In the genomic region with DNA sequence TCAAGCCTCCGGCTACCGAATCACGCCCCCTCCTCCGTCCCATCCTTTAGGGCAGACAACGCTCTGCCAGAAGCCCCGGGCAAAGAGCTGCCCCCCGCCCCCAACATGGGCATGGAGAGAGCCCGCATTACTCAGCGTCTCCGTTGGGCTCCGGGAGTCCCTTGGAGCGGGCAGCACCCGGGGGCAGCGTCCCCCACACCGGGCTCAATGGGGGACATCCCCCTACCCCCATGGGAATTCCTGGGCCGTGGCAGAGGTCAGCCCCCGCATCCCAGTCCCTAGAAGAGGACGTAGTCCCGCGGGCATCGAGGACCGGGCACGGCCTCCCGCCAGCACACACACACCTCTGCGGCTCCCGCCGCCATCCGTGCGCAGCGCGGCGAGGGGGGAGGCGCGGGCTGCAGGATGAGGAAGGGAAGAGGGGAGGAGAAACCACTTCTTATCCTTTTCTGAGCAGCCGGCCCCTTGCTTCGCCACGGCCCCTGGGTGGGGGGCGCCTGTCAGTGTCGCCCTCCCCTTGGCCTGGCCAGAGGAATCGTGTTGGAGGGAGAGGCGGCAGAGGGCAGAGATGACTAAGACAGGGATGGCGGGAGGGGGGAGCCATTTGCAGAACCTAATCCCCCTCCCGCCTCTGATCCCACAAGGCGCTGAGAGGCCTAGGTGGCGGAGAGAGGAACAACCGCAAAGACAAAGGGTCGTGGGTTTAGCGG, we compare ENCODE assay signal across 8 cellular contexts. TPM values are rescaled to one million over a fixed set of nuclear protein-coding genes. Genes with fewer than 3 reads are reported as not detected.
DNase-seq lines count a peak whose midpoint lies in the region; TF ChIP-seq lines count a peak whose summit lies in the region.

No MANE protein-coding gene starts in this region.

- WGBS in endodermal cell (ENCODE audit: insufficient coverage in 1 of 2, insufficient read length in 1 of 2), 2 experiments: 0 to 2% methylated on average over 9 to 47 of the region's 48 CpGs

- DNase-seq in DMS 273 (lab: John Stamatoyannopoulos, UW; ENCODE audit: unreplicated experiment): peak; percentile 85
- peak; percentile 76 for DNase-seq in HuH-7.5 (ENCODE audit: low spot score)
- DNase-seq in SK-N-DZ (ENCODE audit: low spot score): peak; percentile 71
- peak; percentile 85 for DNase-seq in endodermal cell
- DNase-seq in RKO (ENCODE audit: low spot score): no peak
- DNase-seq in stimulated activated naive CD4-positive, alpha-beta T cell treated with Interleukin-2 at 50 U/mL for 16 hours (lab: John Stamatoyannopoulos, UW): no peak
- DNase-seq in LoVo (ENCODE audit: low spot score): no peak

- peaks cover 5% of the 10 kb centered on the region for H3K4me1 ChIP-seq in endodermal cell (ENCODE audit: control insufficient read depth, insufficient read depth, low read length)
- H3K4me1 ChIP-seq in mucosa of rectum (ENCODE audit: control insufficient read depth in 2 of 2, insufficient read depth in 2 of 2, low read length in 2 of 2): peaks cover 5 to 10% of the 10 kb centered on the region in 2 donors

- H3K27ac ChIP-seq in endodermal cell (ENCODE audit: low read depth, low read length): peak overlapping the region; percentile 37
- H3K27ac ChIP-seq in mucosa of rectum (ENCODE audit: low read depth in 2 of 2, low read length in 2 of 2): no peak overlapping the region

- H3K9me3 ChIP-seq in endodermal cell (ENCODE audit: control insufficient read depth, low read length) (no peaks in the 10 kb centered on the region), mucosa of rectum (ENCODE audit: control insufficient read depth in 2 of 2, low read length in 2 of 2) (no peaks in the 10 kb centered on the region)

- no peaks in the 10 kb centered on the region for H3K9me3 Mint-ChIP-seq in endodermal cell

- H3K27me3 Mint-ChIP-seq in endodermal cell (ENCODE audit: insufficient read depth): peaks cover 4% of the 10 kb centered on the region

- peaks cover 12% of the 10 kb centered on the region for H3K4me1 Mint-ChIP-seq in endodermal cell

- H3K4me3 Mint-ChIP-seq in endodermal cell: peak overlapping the region; percentile 67

- H3K36me3 ChIP-seq in endodermal cell (ENCODE audit: control insufficient read depth, insufficient read depth, low read length): no peaks in the 10 kb centered on the region
- H3K36me3 ChIP-seq in mucosa of rectum (ENCODE audit: control insufficient read depth in 2 of 2, insufficient read depth in 2 of 2, low read length in 2 of 2): no peaks in the 10 kb centered on the region

- H3K36me3 Mint-ChIP-seq in endodermal cell (ENCODE audit: low read depth): no peaks in the 10 kb centered on the region

- peak overlapping the region; percentile 57 for H3K9ac ChIP-seq in endodermal cell (ENCODE audit: extremely low read depth, low read length, poor library complexity, severe bottlenecking)
- peak overlapping the region; percentile 6 to 12 for H3K9ac ChIP-seq in mucosa of rectum (ENCODE audit: low read depth in 1 of 2, low read length in 2 of 2)

- TF ChIP-seq CTCF in endodermal cell (conservative IDR thresholded peaks at IDR 0.05): peak; percentile 44

- H3K4me3 ChIP-seq in endodermal cell (ENCODE audit: low read length) (peak overlapping the region; percentile 83), mucosa of rectum (ENCODE audit: low read length in 2 of 2) (peak overlapping the region; percentile 40 to 71)

- peak overlapping the region; percentile 72 for H3K27ac Mint-ChIP-seq in endodermal cell

- H3K27me3 ChIP-seq in endodermal cell (ENCODE audit: control insufficient read depth, insufficient read depth, low read length, poor library complexity, severe bottlenecking) (no peaks in the 10 kb centered on the region), mucosa of rectum (ENCODE audit: control insufficient read depth in 2 of 2, insufficient read depth in 2 of 2, low read length in 2 of 2) (peaks cover 11 to 18% of the 10 kb centered on the region in 2 donors)

RNA-seq across cellular contexts. Expression of gene DNM1, which starts 0.8 kb away (rescaled TPM):
- 19.7 and 30.2 TPM in 2 replicates for polyA plus RNA-seq in SK-N-DZ (2014; cell fraction: cytosol; rRNA removed)
- polyA plus RNA-seq in SK-N-DZ (2014; cell fraction: nucleus; rRNA removed): 85.2 and 188 TPM in 2 replicates
- total RNA-seq in endodermal cell: 100 to 1,000 TPM in 1 of 2 donors, 10 to 100 TPM in 1; 55.8 to 147 TPM
- 78.9 TPM for polyA plus RNA-seq in endodermal cell (2013, experiment 1 of 2)
- polyA plus RNA-seq in endodermal cell (2013, experiment 2 of 2): 83.8 TPM

RNA-seq across cellular contexts. Expression of gene CIZ1, which starts 12.6 kb away (rescaled TPM):
- polyA plus RNA-seq in SK-N-DZ (2014; cell fraction: cytosol; rRNA removed): 41.4 and 47.5 TPM in 2 replicates
- polyA plus RNA-seq in SK-N-DZ (2014; cell fraction: nucleus; rRNA removed): 91.0 and 97.3 TPM in 2 replicates
- total RNA-seq in endodermal cell: 100 to 1,000 TPM; 115 to 117 TPM
- polyA plus RNA-seq in endodermal cell (2013, experiment 1 of 2): 123 TPM
- polyA plus RNA-seq in endodermal cell (2013, experiment 2 of 2): 111 TPM

RNA-seq across cellular contexts. Expression of gene BBLN, which starts 43.9 kb away (rescaled TPM):
- 217 and 266 TPM in 2 replicates for polyA plus RNA-seq in SK-N-DZ (2014; cell fraction: cytosol; rRNA removed)
- 151 and 172 TPM in 2 replicates for polyA plus RNA-seq in SK-N-DZ (2014; cell fraction: nucleus; rRNA removed)
- 10 to 100 TPM; 65.7 to 82.1 TPM for total RNA-seq in endodermal cell
- 105 TPM for polyA plus RNA-seq in endodermal cell (2013, experiment 1 of 2)
- 99.0 TPM for polyA plus RNA-seq in endodermal cell (2013, experiment 2 of 2)

RNA-seq across cellular contexts. Expression of gene LCN2, which starts 54.7 kb away (rescaled TPM):
- 1.3 TPM in 1 of 2 replicates, not detected in the other for polyA plus RNA-seq in SK-N-DZ (2014; cell fraction: cytosol; rRNA removed)
- polyA plus RNA-seq in SK-N-DZ (2014; cell fraction: nucleus; rRNA removed): not detected in 2 replicates
- not detected for total RNA-seq in endodermal cell
- polyA plus RNA-seq in endodermal cell (2013, experiment 1 of 2): not detected
- not detected for polyA plus RNA-seq in endodermal cell (2013, experiment 2 of 2)

Comparison
In these comparisons a context has a peak if more than half of its experiments do, and no peak if none do; other contexts are left out.
1. DNase-seq: peak in DMS 273 (single experiment), HuH-7.5 (single experiment), SK-N-DZ (single experiment) and endodermal cell (single experiment); none in RKO (single experiment), stimulated activated naive CD4-positive, alpha-beta T cell treated with Interleukin-2 at 50 U/mL for 16 hours (single experiment) and LoVo (single experiment).